Comparison of ENCODE assay signal across 1 cellular context in the genomic region with DNA sequence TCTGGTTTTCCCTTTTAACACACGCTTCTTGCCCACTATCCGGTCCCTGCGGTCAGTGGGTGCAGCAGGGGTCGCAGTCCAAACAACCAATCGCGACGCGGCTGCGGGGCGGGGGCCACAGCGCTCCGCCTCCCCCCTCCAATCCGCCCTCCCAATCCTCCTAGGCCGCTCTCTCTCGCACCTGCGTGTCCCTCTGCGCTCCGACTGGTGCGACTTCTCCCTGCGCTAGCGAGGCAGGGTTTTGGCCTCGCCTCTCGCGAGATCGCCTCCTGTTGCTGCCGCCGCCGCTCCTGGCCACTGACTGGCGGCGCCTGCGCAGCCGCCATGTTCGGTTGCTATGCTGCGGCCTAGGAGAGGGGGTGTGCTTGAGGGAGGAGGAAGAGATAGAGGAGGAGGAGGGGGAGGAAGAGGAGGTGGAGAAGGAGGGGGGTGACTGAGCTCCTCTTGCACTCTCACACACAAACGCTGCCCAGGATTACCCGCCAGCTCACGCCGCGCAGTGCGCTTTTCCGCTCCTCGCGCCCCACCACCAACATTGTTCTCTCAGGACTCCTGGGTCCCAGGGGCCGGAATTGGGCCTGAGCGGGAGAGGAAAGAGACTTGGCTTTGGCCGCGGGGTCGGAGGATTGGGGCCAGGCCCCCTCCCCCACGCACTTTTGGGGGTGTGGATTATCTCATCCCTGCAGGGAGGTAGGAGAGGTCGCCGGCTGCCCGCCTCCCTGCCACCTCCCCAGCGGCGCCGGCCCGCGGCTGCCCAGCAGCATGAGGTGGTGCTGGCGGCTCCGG.
TF ChIP-seq lines count a peak whose summit lies in the region.

A gene with protein sequence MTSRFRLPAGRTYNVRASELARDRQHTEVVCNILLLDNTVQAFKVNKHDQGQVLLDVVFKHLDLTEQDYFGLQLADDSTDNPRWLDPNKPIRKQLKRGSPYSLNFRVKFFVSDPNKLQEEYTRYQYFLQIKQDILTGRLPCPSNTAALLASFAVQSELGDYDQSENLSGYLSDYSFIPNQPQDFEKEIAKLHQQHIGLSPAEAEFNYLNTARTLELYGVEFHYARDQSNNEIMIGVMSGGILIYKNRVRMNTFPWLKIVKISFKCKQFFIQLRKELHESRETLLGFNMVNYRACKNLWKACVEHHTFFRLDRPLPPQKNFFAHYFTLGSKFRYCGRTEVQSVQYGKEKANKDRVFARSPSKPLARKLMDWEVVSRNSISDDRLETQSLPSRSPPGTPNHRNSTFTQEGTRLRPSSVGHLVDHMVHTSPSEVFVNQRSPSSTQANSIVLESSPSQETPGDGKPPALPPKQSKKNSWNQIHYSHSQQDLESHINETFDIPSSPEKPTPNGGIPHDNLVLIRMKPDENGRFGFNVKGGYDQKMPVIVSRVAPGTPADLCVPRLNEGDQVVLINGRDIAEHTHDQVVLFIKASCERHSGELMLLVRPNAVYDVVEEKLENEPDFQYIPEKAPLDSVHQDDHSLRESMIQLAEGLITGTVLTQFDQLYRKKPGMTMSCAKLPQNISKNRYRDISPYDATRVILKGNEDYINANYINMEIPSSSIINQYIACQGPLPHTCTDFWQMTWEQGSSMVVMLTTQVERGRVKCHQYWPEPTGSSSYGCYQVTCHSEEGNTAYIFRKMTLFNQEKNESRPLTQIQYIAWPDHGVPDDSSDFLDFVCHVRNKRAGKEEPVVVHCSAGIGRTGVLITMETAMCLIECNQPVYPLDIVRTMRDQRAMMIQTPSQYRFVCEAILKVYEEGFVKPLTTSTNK (plus strand): TSS at position 472 of the 786 bp plus-strand sequence. CDS start 49,932 bp downstream, outside the sequence.

TF ChIP-seq in HepG2, 621 proteins besides CTCF, POLR2A, EP300 and RAD21 (continued from another document and continues in another):
- TF ChIP-seq, protein P1, sequence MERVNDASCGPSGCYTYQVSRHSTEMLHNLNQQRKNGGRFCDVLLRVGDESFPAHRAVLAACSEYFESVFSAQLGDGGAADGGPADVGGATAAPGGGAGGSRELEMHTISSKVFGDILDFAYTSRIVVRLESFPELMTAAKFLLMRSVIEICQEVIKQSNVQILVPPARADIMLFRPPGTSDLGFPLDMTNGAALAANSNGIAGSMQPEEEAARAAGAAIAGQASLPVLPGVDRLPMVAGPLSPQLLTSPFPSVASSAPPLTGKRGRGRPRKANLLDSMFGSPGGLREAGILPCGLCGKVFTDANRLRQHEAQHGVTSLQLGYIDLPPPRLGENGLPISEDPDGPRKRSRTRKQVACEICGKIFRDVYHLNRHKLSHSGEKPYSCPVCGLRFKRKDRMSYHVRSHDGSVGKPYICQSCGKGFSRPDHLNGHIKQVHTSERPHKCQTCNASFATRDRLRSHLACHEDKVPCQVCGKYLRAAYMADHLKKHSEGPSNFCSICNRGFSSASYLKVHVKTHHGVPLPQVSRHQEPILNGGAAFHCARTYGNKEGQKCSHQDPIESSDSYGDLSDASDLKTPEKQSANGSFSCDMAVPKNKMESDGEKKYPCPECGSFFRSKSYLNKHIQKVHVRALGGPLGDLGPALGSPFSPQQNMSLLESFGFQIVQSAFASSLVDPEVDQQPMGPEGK (CRISPR knock-in tag; IDR thresholded peaks at IDR 0.05): peak; percentile 99
- TF ChIP-seq REL (CRISPR knock-in tag; conservative IDR thresholded peaks at IDR 0.05) (no peak; the same call in 1 of the 2 replicates), MTA3 (CRISPR knock-in tag; IDR thresholded peaks at IDR 0.05) (no peak), PLRG1 (conservative IDR thresholded peaks at IDR 0.05) (no peak), SMARCE1 (IDR thresholded peaks at IDR 0.05; ENCODE audit: borderline replicate concordance) (no peak), HNRNPLL (IDR thresholded peaks at IDR 0.05; ENCODE audit: low read depth, low read length, poor library complexity, severe bottlenecking) (peak; percentile 97), AGO2 (optimal IDR thresholded peaks at IDR 0.05; ENCODE audit: low read depth, low read length) (peak; percentile 91), ZNF205 (CRISPR knock-in tag; IDR thresholded peaks at IDR 0.05) (no peak; the same call in none of the 2 replicates), SATB2 (CRISPR knock-in tag; IDR thresholded peaks at IDR 0.05) (no peak), NKX3-1 (CRISPR knock-in tag; IDR thresholded peaks at IDR 0.05) (0 out of 2 replicates have a peak, but pooled peaks have one; percentile 38), ARNTL (CRISPR knock-in tag; IDR thresholded peaks at IDR 0.05) (peak; percentile 28), ZNF432 (CRISPR knock-in tag; IDR thresholded peaks at IDR 0.05; ENCODE audit: borderline replicate concordance) (no peak), ARHGAP35 (CRISPR knock-in tag; IDR thresholded peaks at IDR 0.05; ENCODE audit: borderline replicate concordance) (peak; percentile 42; the same call in 1 of the 2 replicates), SMAD1 (CRISPR knock-in tag; IDR thresholded peaks at IDR 0.05; ENCODE audit: borderline replicate concordance, low read depth) (peak; percentile 85), ZBTB1 (CRISPR knock-in tag; IDR thresholded peaks at IDR 0.05; ENCODE audit: borderline replicate concordance) (no peak; the same call in 1 of the 2 replicates), ZNF382 (CRISPR knock-in tag; IDR thresholded peaks at IDR 0.05; ENCODE audit: borderline replicate concordance) (no peak), ZFP41 (CRISPR knock-in tag; IDR thresholded peaks at IDR 0.05; ENCODE audit: borderline replicate concordance) (no peak; the same call in 1 of the 2 replicates), YEATS4 (CRISPR knock-in tag; IDR thresholded peaks at IDR 0.05; ENCODE audit: borderline replicate concordance) (peak; percentile 83; the same call in 1 of the 2 replicates), ZSCAN29 (CRISPR knock-in tag; conservative IDR thresholded peaks at IDR 0.05) (no peak; the same call in 1 of the 2 replicates), ZNF34 (CRISPR knock-in tag; IDR thresholded peaks at IDR 0.05; ENCODE audit: borderline replicate concordance) (0 out of 2 replicates have a peak, but pooled peaks have one; percentile 13), ZNF562 (CRISPR knock-in tag; IDR thresholded peaks at IDR 0.05; ENCODE audit: borderline replicate concordance) (0 out of 2 replicates have a peak, but pooled peaks have one; percentile 36), IRX3 (CRISPR knock-in tag; IDR thresholded peaks at IDR 0.05; ENCODE audit: borderline replicate concordance, low read depth) (no peak; the same call in 1 of the 2 replicates), ZNF557 (CRISPR knock-in tag; IDR thresholded peaks at IDR 0.05) (no peak), HNF4A (CRISPR knock-in tag; IDR thresholded peaks at IDR 0.05) (peak; percentile 54; the same call in 1 of the 2 replicates), GTF3A (CRISPR knock-in tag; conservative IDR thresholded peaks at IDR 0.05) (no peak; the same call in 1 of the 2 replicates), MEIS2 (CRISPR knock-in tag; IDR thresholded peaks at IDR 0.05) (peak; percentile 78), MAFF (IDR thresholded peaks at IDR 0.05; ENCODE audit: low read depth, low read length) (peak; percentile 45; the same call in 1 of the 2 replicates), SMC3 (IDR thresholded peaks at IDR 0.05; ENCODE audit: low read length) (no peak), SNAI1 (CRISPR knock-in tag; IDR thresholded peaks at IDR 0.05; ENCODE audit: borderline replicate concordance) (no peak), ZNF329 (CRISPR knock-in tag; IDR thresholded peaks at IDR 0.05; ENCODE audit: low read depth) (peak; percentile 81), FOXA1 (IDR thresholded peaks at IDR 0.05) (no peak), FOXA1 (CRISPR knock-in tag; IDR thresholded peaks at IDR 0.05) (peak; percentile 37), ZNF460 (CRISPR knock-in tag; IDR thresholded peaks at IDR 0.05; ENCODE audit: borderline replicate concordance) (peak; percentile 69; the same call in 1 of the 2 replicates), ZNF333 (CRISPR knock-in tag; IDR thresholded peaks at IDR 0.05; ENCODE audit: borderline replicate concordance) (peak; percentile 69; the same call in 1 of the 2 replicates), ZNF556 (CRISPR knock-in tag; IDR thresholded peaks at IDR 0.05; ENCODE audit: borderline replicate concordance) (peak; percentile 94), ZNF235 (CRISPR knock-in tag; IDR thresholded peaks at IDR 0.05; ENCODE audit: borderline replicate concordance) (peak; percentile 48; the same call in 1 of the 2 replicates), ZNF563 (CRISPR knock-in tag; IDR thresholded peaks at IDR 0.05) (peak; percentile 81), ZNF430 (CRISPR knock-in tag; IDR thresholded peaks at IDR 0.05) (peak; percentile 92; the same call in 1 of the 2 replicates), SP140L (CRISPR knock-in tag; IDR thresholded peaks at IDR 0.05; ENCODE audit: borderline replicate concordance) (no peak), ZNF761 (CRISPR knock-in tag; conservative IDR thresholded peaks at IDR 0.05) (0 out of 2 replicates have a peak, but pooled peaks have one; percentile 79)
- TF ChIP-seq, protein P2, sequence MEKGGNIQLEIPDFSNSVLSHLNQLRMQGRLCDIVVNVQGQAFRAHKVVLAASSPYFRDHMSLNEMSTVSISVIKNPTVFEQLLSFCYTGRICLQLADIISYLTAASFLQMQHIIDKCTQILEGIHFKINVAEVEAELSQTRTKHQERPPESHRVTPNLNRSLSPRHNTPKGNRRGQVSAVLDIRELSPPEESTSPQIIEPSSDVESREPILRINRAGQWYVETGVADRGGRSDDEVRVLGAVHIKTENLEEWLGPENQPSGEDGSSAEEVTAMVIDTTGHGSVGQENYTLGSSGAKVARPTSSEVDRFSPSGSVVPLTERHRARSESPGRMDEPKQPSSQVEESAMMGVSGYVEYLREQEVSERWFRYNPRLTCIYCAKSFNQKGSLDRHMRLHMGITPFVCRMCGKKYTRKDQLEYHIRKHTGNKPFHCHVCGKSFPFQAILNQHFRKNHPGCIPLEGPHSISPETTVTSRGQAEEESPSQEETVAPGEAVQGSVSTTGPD (CRISPR knock-in tag; IDR thresholded peaks at IDR 0.05): no peak; the same call in 1 of the 2 replicates
- TF ChIP-seq, protein P3, sequence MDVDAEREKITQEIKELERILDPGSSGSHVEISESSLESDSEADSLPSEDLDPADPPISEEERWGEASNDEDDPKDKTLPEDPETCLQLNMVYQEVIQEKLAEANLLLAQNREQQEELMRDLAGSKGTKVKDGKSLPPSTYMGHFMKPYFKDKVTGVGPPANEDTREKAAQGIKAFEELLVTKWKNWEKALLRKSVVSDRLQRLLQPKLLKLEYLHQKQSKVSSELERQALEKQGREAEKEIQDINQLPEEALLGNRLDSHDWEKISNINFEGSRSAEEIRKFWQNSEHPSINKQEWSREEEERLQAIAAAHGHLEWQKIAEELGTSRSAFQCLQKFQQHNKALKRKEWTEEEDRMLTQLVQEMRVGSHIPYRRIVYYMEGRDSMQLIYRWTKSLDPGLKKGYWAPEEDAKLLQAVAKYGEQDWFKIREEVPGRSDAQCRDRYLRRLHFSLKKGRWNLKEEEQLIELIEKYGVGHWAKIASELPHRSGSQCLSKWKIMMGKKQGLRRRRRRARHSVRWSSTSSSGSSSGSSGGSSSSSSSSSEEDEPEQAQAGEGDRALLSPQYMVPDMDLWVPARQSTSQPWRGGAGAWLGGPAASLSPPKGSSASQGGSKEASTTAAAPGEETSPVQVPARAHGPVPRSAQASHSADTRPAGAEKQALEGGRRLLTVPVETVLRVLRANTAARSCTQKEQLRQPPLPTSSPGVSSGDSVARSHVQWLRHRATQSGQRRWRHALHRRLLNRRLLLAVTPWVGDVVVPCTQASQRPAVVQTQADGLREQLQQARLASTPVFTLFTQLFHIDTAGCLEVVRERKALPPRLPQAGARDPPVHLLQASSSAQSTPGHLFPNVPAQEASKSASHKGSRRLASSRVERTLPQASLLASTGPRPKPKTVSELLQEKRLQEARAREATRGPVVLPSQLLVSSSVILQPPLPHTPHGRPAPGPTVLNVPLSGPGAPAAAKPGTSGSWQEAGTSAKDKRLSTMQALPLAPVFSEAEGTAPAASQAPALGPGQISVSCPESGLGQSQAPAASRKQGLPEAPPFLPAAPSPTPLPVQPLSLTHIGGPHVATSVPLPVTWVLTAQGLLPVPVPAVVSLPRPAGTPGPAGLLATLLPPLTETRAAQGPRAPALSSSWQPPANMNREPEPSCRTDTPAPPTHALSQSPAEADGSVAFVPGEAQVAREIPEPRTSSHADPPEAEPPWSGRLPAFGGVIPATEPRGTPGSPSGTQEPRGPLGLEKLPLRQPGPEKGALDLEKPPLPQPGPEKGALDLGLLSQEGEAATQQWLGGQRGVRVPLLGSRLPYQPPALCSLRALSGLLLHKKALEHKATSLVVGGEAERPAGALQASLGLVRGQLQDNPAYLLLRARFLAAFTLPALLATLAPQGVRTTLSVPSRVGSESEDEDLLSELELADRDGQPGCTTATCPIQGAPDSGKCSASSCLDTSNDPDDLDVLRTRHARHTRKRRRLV (CRISPR knock-in tag; IDR thresholded peaks at IDR 0.05): no peak
- TF ChIP-seq, protein P4, sequence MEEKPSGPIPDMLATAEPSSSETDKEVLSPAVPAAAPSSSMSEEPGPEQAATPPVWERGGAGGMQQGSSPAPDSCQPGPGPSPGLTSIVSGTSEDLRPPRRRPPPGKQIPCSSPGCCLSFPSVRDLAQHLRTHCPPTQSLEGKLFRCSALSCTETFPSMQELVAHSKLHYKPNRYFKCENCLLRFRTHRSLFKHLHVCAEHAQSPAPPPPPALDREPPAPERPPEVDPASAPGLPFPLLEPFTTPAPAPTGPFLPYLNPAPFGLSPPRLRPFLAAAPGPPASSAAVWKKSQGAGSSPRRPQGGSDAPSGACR (CRISPR knock-in tag; IDR thresholded peaks at IDR 0.05): peak; percentile 93
- TF ChIP-seq, protein P5, sequence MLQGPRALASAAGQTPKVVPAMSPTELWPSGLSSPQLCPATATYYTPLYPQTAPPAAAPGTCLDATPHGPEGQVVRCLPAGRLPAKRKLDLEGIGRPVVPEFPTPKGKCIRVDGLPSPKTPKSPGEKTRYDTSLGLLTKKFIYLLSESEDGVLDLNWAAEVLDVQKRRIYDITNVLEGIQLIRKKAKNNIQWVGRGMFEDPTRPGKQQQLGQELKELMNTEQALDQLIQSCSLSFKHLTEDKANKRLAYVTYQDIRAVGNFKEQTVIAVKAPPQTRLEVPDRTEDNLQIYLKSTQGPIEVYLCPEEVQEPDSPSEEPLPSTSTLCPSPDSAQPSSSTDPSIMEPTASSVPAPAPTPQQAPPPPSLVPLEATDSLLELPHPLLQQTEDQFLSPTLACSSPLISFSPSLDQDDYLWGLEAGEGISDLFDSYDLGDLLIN (CRISPR knock-in tag; IDR thresholded peaks at IDR 0.05; ENCODE audit: borderline replicate concordance): no peak
- TF ChIP-seq, protein P6, sequence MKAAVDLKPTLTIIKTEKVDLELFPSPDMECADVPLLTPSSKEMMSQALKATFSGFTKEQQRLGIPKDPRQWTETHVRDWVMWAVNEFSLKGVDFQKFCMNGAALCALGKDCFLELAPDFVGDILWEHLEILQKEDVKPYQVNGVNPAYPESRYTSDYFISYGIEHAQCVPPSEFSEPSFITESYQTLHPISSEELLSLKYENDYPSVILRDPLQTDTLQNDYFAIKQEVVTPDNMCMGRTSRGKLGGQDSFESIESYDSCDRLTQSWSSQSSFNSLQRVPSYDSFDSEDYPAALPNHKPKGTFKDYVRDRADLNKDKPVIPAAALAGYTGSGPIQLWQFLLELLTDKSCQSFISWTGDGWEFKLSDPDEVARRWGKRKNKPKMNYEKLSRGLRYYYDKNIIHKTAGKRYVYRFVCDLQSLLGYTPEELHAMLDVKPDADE (CRISPR knock-in tag; IDR thresholded peaks at IDR 0.05): 0 out of 2 replicates have a peak, but pooled peaks have one; percentile 92
